In the genomic region with DNA sequence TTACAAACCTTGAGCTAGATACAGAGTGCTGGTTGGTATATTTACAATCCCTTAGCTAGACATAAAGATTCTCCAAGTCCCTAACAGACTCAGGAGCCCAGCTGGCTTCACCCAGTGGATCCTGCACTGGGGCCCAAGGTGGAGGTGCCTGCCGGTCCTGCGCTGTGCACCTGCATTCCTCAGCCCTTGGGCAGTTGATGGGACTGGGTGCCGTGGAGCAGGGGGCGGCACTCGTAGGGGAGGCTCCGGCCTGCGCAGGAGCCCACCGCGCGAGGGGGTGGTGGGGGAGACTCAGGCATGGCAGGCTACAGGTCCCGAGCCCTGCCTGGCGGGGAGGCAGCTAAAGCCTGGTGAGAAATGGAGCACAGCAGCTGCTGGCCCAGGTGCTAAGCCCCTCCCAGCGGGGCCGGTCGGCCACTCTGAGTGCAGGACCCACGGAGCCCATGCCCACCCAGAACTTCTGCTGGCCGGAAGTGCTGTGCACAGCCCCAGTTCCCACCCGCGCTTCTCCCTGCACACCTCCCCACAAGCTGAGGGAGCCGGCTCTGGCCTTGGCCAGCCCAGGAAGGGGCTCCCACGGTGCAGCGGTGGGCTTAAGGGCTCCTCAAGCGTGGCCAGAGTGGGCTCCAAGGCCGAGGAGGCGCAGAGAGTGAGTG, we compare ENCODE assay signal across 19 cellular contexts.
"Had no signal": no experiment of that assay in that cellular context is flagged by ENCODE, and none has a peak within 500 bp of the region (broad histone marks: within the 10 kb centered on the region; RNA-seq: fewer than 3 reads in every experiment).

No MANE protein-coding gene starts in this region.

- DNase-seq: cortex of kidney; effector memory CD8-positive, alpha-beta T cell; hypothalamus; immature natural killer cell; islet precursor cell; mesenchymal stem cell; naive B cell; right lobe of liver; stimulated activated CD4-positive, alpha-beta T cell treated with anti-CD3 and anti-CD28 coated beads, Interleukin-4, amount 100 ng/mL, for 4 hours; stimulated activated naive CD8-positive, alpha-beta T cell treated with anti-CD3 and anti-CD28 coated beads, Interleukin-15, Interleukin-2, amounts not matched to agents 100 U/mL and 50 U/mL, for 24 hours; substantia nigra; uterus had no signal

- ATAC-seq: effector memory CD8-positive, alpha-beta T cell; mucosa of descending colon; natural killer cell treated with Interleukin-12 subunit alpha and Interleukin-12 subunit beta and Interleukin-15 and Interleukin-18, amount 100 ng/mL, for 72 hours; psoas muscle; right lobe of liver; stimulated activated memory B cell treated with anti-CD40 and anti-IgM and Interleukin-4, amounts not matched to agents 10 μg/mL and 1 μg/mL and 100 μg/mL, for 72 hours; stimulated activated naive CD8-positive, alpha-beta T cell treated with anti-CD3 and anti-CD28 coated beads, Interleukin-15, Interleukin-2, amounts not matched to agents 100 U/mL and 50 U/mL, for 24 hours had no signal

- H3K27ac ChIP-seq: psoas muscle, right lobe of liver, thoracic aorta, tibial nerve, upper lobe of left lung, uterus had no signal

- H3K4me3 ChIP-seq: mucosa of descending colon, psoas muscle, right lobe of liver, thoracic aorta, tibial nerve, upper lobe of left lung, uterus had no signal

- H3K9me3 ChIP-seq: mucosa of descending colon, psoas muscle, right lobe of liver, thoracic aorta, tibial nerve, uterus had no signal

- H3K27me3 ChIP-seq: right lobe of liver, tibial nerve, upper lobe of left lung, uterus had no signal

- H3K36me3 ChIP-seq: right lobe of liver, thoracic aorta, tibial nerve, upper lobe of left lung, uterus had no signal

- H3K4me1 ChIP-seq: psoas muscle, right lobe of liver, tibial nerve, upper lobe of left lung, uterus had no signal
